18 cellular contexts compared by ENCODE assay signal in the genomic region with DNA sequence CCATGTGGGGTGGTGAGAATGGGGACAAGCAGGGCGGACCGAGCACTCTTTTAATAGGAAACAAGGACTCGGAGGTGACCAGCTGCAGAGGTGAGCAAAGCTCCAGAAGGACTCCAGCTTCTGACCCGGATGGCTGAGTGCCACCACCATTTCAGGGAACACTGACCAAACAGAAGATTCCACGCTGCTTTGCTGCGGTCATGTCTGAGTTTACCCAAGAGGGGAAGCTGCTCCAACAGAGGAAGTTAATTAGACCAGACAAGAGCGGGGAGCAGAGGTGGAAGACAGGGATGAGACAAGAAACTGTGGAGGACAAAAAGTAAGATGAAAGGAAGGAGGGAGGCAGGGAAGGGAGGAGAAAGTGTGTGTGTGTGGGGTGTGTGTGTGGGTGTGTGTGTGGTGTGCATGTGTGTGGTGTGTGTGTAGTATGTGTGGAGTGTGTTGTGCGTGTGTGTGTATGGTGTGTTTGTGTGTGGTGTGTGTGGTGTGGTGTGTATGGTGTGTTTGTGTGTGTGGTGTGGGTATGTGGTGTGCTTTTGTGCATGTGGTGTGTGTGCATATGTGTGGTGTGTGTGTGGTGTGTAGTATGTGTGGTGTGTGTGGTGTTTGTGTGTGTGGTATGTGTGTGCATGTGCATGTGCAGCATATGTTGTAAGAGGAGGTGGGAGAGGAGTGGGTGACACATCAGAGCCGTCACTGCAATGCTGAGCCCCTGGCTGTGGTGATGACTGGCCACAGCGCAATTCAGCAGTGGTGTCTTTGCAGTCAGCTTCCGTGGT.
DNase-seq lines count a peak whose midpoint lies in the region; ATAC-seq, FAIRE-seq and TF ChIP-seq lines count a peak whose summit lies in the region.
"Had no signal": no experiment of that assay in that cellular context is flagged by ENCODE, and none has a peak within 500 bp of the region (broad histone marks: within the 10 kb centered on the region; RNA-seq: fewer than 3 reads in every experiment).

No MANE protein-coding gene starts in this region.

- no peaks in the 10 kb centered on the region for H3K27me3 ChIP-seq in astrocyte (ENCODE audit: insufficient read depth, low read length)
- no peaks in the 10 kb centered on the region for H3K27me3 ChIP-seq in mesendoderm (ENCODE audit: insufficient read depth, low read length, poor library complexity)
- H3K27me3 ChIP-seq: uterus had no signal

- DNase-seq in Ammon's horn (ENCODE audit: low spot score), result peak; percentile 40
- peak; percentile 66 for DNase-seq in KBM-7
- peak; percentile 75 for DNase-seq in astrocyte (ENCODE audit: low read depth)
- no peak for DNase-seq in mesendoderm
- no peak for DNase-seq in GOT3 (lab: John Stamatoyannopoulos, UW)
- DNase-seq: activated gamma-delta T cell treated with Interleukin-2 at 50 U/mL for 16 hours; aorta; CD8-positive, alpha-beta memory T cell; erythroblast; glutamatergic neuron; KG1; NCI-H1436 treated with DMSO at 0.1 percent for 48 hours; PC-9; uterus had no signal

- H3K4me3 ChIP-seq in astrocyte (ENCODE audit: insufficient read depth, low read depth, low read length) (no peak overlapping the region), mesendoderm (ENCODE audit: low read length) (no peak overlapping the region)
- H3K4me3 ChIP-seq: PC-9, uterus had no signal

- H2BK15ac ChIP-seq in mesendoderm (replicated peaks; ENCODE audit: low read depth), result no peak overlapping the region

- H2AK5ac ChIP-seq in mesendoderm (ENCODE audit: low read length), result peak overlapping the region; percentile 78

- peak overlapping the region; percentile 66 for H3K56ac ChIP-seq in mesendoderm (ENCODE audit: low read length)

- in situ Hi-C loops in KBM-7 (cut with MboI; ENCODE audit: low pct_unique_long_range_greater_than_20kb, low sequenced_read_pairs), result no loop called here

- H3K27ac Mint-ChIP-seq in astrocyte (ENCODE audit: unreplicated experiment), result no peak overlapping the region
- H3K27ac Mint-ChIP-seq: CD8-positive, alpha-beta memory T cell; mesothelial cell of epicardium had no signal

- no peak overlapping the region for H4K5ac ChIP-seq in mesendoderm (ENCODE audit: low read length)

- H4K8ac ChIP-seq in mesendoderm (ENCODE audit: low read depth, low read length), result no peak overlapping the region

- peaks cover 17% of the 10 kb centered on the region for H3K4me1 Mint-ChIP-seq in astrocyte (ENCODE audit: low read depth, unreplicated experiment)
- H3K4me1 Mint-ChIP-seq: CD8-positive, alpha-beta memory T cell had no signal

- no peak overlapping the region for H2AFZ ChIP-seq in astrocyte (ENCODE audit: low read depth, low read length)
- H2AFZ ChIP-seq: PC-9 had no signal

- H3K36me3 Mint-ChIP-seq in astrocyte (ENCODE audit: low read depth, unreplicated experiment), result peaks cover 5% of the 10 kb centered on the region
- H3K36me3 Mint-ChIP-seq: CD8-positive, alpha-beta memory T cell had no signal

- H3K4ac ChIP-seq in mesendoderm (ENCODE audit: low read depth, low read length), result no peak overlapping the region

- H3K27ac ChIP-seq in astrocyte (ENCODE audit: low read depth, low read length) (no peak overlapping the region), mesendoderm (ENCODE audit: low read depth, low read length) (no peak overlapping the region)
- H3K27ac ChIP-seq: PC-9, uterus had no signal

- no peaks in the 10 kb centered on the region for H3K9me3 Mint-ChIP-seq in astrocyte (ENCODE audit: unreplicated experiment)
- H3K9me3 Mint-ChIP-seq: mesothelial cell of epicardium had no signal

- H2BK5ac ChIP-seq in mesendoderm (ENCODE audit: low read length), result peak overlapping the region; percentile 51

- H3K4me2 ChIP-seq in astrocyte (ENCODE audit: low read length) (peak overlapping the region; percentile 8), mesendoderm (ENCODE audit: low read length) (no peak overlapping the region)
- H3K4me2 ChIP-seq: PC-9 had no signal

- H3K4me3 Mint-ChIP-seq in astrocyte (ENCODE audit: unreplicated experiment), result no peak overlapping the region
- H3K4me3 Mint-ChIP-seq: CD8-positive, alpha-beta memory T cell; mesothelial cell of epicardium had no signal

- H3K4me1 ChIP-seq in astrocyte (ENCODE audit: insufficient read depth, low read length) (peaks cover 43% of the 10 kb centered on the region), mesendoderm (ENCODE audit: control insufficient read depth, low read depth, low read length) (peaks cover 21% of the 10 kb centered on the region)
- H3K4me1 ChIP-seq: uterus had no signal

- no peaks in the 10 kb centered on the region for H3K9me3 ChIP-seq in astrocyte (ENCODE audit: insufficient read depth, low read depth, low read length)
- H3K9me3 ChIP-seq: uterus had no signal

- no peak overlapping the region for H2BK120ac ChIP-seq in mesendoderm (ENCODE audit: low read depth, low read length)

- no peaks in the 10 kb centered on the region for H3K36me3 ChIP-seq in astrocyte (ENCODE audit: insufficient read depth, low read length)
- no peaks in the 10 kb centered on the region for H3K36me3 ChIP-seq in mesendoderm (ENCODE audit: control insufficient read depth, insufficient read depth, low read length)
- H3K36me3 ChIP-seq: uterus had no signal

- no peak for ATAC-seq in HG02884 (IDR thresholded peaks at IDR 0.05; ENCODE audit: unreplicated experiment)
- ATAC-seq in GM19023 (IDR thresholded peaks at IDR 0.05; ENCODE audit: unreplicated experiment), result no peak
- ATAC-seq in GM21825 (IDR thresholded peaks at IDR 0.05; ENCODE audit: unreplicated experiment), result no peak

- no peak for TF ChIP-seq CTCF in astrocyte (IDR thresholded peaks at IDR 0.05; ENCODE audit: insufficient read depth, low read depth, low read length)

- peak overlapping the region; percentile 33 for H3K23ac ChIP-seq in mesendoderm (ENCODE audit: low read length)

- 100% methylated on average over 1 of the region's 11 CpGs for WGBS in mesendoderm (ENCODE audit: extremely low coverage, insufficient coverage, low lambda C conversion rate)

- H3K9ac ChIP-seq in astrocyte (ENCODE audit: low read length) (no peak overlapping the region), mesendoderm (ENCODE audit: low read length) (no peak overlapping the region)

- no peak overlapping the region for H3K18ac ChIP-seq in mesendoderm (ENCODE audit: low read length)

- H3K27me3 Mint-ChIP-seq in astrocyte (ENCODE audit: low read depth, unreplicated experiment), result no peaks in the 10 kb centered on the region

- FAIRE-seq in astrocyte (lab: Jason Lieb, UNC), result no peak

- H4K20me1 ChIP-seq in astrocyte (ENCODE audit: insufficient read depth, low read length), result no peaks in the 10 kb centered on the region

- peaks cover 10% of the 10 kb centered on the region for H3K79me2 ChIP-seq in astrocyte (ENCODE audit: insufficient read depth, low read length)
- H3K79me2 ChIP-seq in mesendoderm (ENCODE audit: control insufficient read depth, insufficient read depth, low read length), result no peaks in the 10 kb centered on the region

- H3K79me1 ChIP-seq in mesendoderm (ENCODE audit: low read length), result peaks cover 3% of the 10 kb centered on the region

Comparison
In these comparisons a context has a peak if more than half of its experiments do, and no peak if none do; other contexts are left out.
1. DNase-seq: peak in Ammon's horn (single experiment), KBM-7 (single experiment) and astrocyte (single experiment); none in mesendoderm (single experiment) and GOT3 (single experiment).